ENCODE assay signal across 25 cellular contexts in genomic region chr20:16236589-16237241, GRCh38.
"Had no signal": no experiment of that assay in that cellular context is flagged by ENCODE, and none has a peak within 500 bp of the region (broad histone marks: within the 10 kb centered on the region; RNA-seq: fewer than 3 reads in every experiment).

No MANE protein-coding gene starts in this region.

- DNase-seq: activated CD4-positive, alpha-beta T cell treated with anti-CD3 and anti-CD28 coated beads for 1 hour; activated CD4-positive, alpha-beta T cell treated with anti-CD3 and anti-CD28 coated beads, Interleukin-2, amount 50 U/mL, for 1 hour; activated gamma-delta T cell treated with Interleukin-2 at 50 U/mL for 16 hours; activated T-cell treated with anti-CD3 and anti-CD28 coated beads, Interleukin-2, amount 50 U/mL, for 1 hour; brain microvascular endothelial cell; caudate nucleus; esophagus squamous epithelium; gastrocnemius medialis; head of caudate nucleus; hypothalamus; left ventricle myocardium superior; mammary epithelial cell; midbrain; natural killer cell; nucleus accumbens; small intestine; stimulated activated CD8-positive, alpha-beta memory T cell treated with anti-CD3 and anti-CD28 coated beads, Interleukin-4, amount 100 ng/mL, for 48 hours; stimulated activated naive B cell treated with anti-CD40 and anti-IgM and Interleukin-4, amounts not matched to agents 10 μg/mL and 1 μg/mL and 100 μg/mL, for 72 hours; upper lobe of left lung had no signal

- H3K9me3 ChIP-seq: gastrocnemius medialis, thoracic aorta had no signal

- H3K4me1 ChIP-seq: ascending aorta, esophagus squamous epithelium, gastrocnemius medialis, upper lobe of left lung had no signal

- H3K36me3 Mint-ChIP-seq: activated naive CD4-positive, alpha-beta T cell treated with anti-CD3 and anti-CD28 coated beads, Interleukin-2, amount 50 U/mL, for 24 hours; natural killer cell had no signal

- H3K27ac Mint-ChIP-seq: activated naive CD4-positive, alpha-beta T cell treated with anti-CD3 and anti-CD28 coated beads, Interleukin-2, amount 50 U/mL, for 24 hours; dendritic cell treated with granulocyte-macrophage colony-stimulating factor and Interleukin-4, amounts not matched to agents 40 ng/mL and 50 ng/mL, for 4 days; natural killer cell; stimulated activated naive B cell treated with anti-CD40 and anti-IgM and Interleukin-4, amounts not matched to agents 10 μg/mL and 1 μg/mL and 100 μg/mL, for 72 hours had no signal

- H3K36me3 ChIP-seq: ascending aorta, brain microvascular endothelial cell, esophagus squamous epithelium, gastrocnemius medialis, thoracic aorta, upper lobe of left lung had no signal

- H3K27me3 ChIP-seq: ascending aorta, brain microvascular endothelial cell, esophagus squamous epithelium, gastrocnemius medialis, upper lobe of left lung had no signal

- ATAC-seq: gastrocnemius medialis; left ventricle myocardium superior; natural killer cell; sciatic nerve; stimulated activated naive B cell treated with anti-CD40 and anti-IgM and Interleukin-4, amounts not matched to agents 10 μg/mL and 1 μg/mL and 100 μg/mL, for 72 hours had no signal

- H3K4me1 Mint-ChIP-seq: activated naive CD4-positive, alpha-beta T cell treated with anti-CD3 and anti-CD28 coated beads, Interleukin-2, amount 50 U/mL, for 24 hours; natural killer cell had no signal

- H3K27me3 Mint-ChIP-seq: activated naive CD4-positive, alpha-beta T cell treated with anti-CD3 and anti-CD28 coated beads, Interleukin-2, amount 50 U/mL, for 24 hours; dendritic cell treated with granulocyte-macrophage colony-stimulating factor and Interleukin-4, amounts not matched to agents 40 ng/mL and 50 ng/mL, for 4 days; stimulated activated naive B cell treated with anti-CD40 and anti-IgM and Interleukin-4, amounts not matched to agents 10 μg/mL and 1 μg/mL and 100 μg/mL, for 72 hours had no signal

- H3K4me3 ChIP-seq: ascending aorta, esophagus squamous epithelium, gastrocnemius medialis, thoracic aorta, upper lobe of left lung had no signal

- H3K4me3 Mint-ChIP-seq: activated naive CD4-positive, alpha-beta T cell treated with anti-CD3 and anti-CD28 coated beads, Interleukin-2, amount 50 U/mL, for 24 hours; dendritic cell treated with granulocyte-macrophage colony-stimulating factor and Interleukin-4, amounts not matched to agents 40 ng/mL and 50 ng/mL, for 4 days; natural killer cell; stimulated activated naive B cell treated with anti-CD40 and anti-IgM and Interleukin-4, amounts not matched to agents 10 μg/mL and 1 μg/mL and 100 μg/mL, for 72 hours had no signal

- H3K9me3 Mint-ChIP-seq: activated naive CD4-positive, alpha-beta T cell treated with anti-CD3 and anti-CD28 coated beads, Interleukin-2, amount 50 U/mL, for 24 hours; natural killer cell had no signal

- H3K27ac ChIP-seq: ascending aorta, brain microvascular endothelial cell, esophagus squamous epithelium, gastrocnemius medialis, thoracic aorta, upper lobe of left lung, VCaP had no signal
